1 cellular context compared by ENCODE assay signal in the genomic region with DNA sequence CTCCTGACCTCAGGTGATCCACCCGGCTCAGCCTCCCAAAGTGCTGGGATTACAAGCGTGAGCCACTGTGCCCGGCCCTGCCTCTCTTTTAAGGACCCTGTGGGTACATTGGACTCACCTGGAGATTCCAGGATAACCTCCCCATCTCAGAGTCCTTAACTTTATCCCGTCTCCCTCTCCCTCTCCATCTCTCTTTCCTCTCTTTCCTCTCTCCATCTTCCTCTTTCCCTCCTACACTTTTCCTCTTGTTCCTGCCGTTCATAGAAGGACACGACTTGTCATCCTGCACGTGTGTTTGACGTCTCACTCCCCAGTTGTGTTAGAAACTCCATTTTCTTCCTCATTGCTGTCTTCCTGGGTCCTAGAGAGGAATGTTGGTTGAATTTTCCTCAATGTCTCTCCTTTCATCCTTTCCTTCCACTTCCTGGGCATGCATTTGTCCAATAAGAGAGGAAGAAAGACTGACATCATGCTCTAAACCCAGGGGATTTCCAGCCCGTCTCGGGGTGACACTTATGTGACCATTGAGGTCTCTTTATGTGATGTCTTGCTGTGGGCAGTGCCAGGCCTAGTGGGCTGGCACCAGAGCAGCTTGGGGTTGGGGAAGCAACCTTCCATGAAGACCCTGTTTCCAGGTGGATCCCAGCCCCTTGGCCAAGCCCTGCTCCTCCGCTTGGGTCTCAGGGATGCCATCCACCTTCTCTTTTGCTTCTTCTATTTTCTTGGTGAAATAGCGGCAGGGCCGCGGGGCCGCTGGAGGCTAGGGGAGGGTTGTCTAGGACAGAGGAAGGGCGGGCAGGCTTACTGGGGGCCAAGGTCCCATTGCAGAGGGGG.
TF ChIP-seq lines count a peak whose summit lies in the region.

No MANE protein-coding gene starts in this region.

TF ChIP-seq in K562, 482 proteins besides CTCF, POLR2A, EP300 and RAD21:
- no peak for TF ChIP-seq TARDBP (IDR thresholded peaks at IDR 0.05)
- TF ChIP-seq ZNF699 (CRISPR knock-in tag; IDR thresholded peaks at IDR 0.05; ENCODE audit: insufficient replicate concordance) = no peak
- TF ChIP-seq, protein P1, sequence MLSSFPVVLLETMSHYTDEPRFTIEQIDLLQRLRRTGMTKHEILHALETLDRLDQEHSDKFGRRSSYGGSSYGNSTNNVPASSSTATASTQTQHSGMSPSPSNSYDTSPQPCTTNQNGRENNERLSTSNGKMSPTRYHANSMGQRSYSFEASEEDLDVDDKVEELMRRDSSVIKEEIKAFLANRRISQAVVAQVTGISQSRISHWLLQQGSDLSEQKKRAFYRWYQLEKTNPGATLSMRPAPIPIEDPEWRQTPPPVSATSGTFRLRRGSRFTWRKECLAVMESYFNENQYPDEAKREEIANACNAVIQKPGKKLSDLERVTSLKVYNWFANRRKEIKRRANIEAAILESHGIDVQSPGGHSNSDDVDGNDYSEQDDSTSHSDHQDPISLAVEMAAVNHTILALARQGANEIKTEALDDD (IDR thresholded peaks at IDR 0.05) = no peak
- peak; percentile 41 for TF ChIP-seq CEBPB (tag; IDR thresholded peaks at IDR 0.05)
- TF ChIP-seq ZNF785 (CRISPR knock-in tag; IDR thresholded peaks at IDR 0.05) = no peak
- no peak for TF ChIP-seq ZNF830 (CRISPR knock-in tag; IDR thresholded peaks at IDR 0.05)
- TF ChIP-seq CEBPG (CRISPR knock-in tag; IDR thresholded peaks at IDR 0.05) = no peak
- 0 out of 4 replicates have a peak, but pooled peaks of 1 of the 2 experiments have one; percentile 7 for TF ChIP-seq CEBPG (tag; conservative IDR thresholded peaks at IDR 0.05 in 1 of 2, IDR thresholded peaks at IDR 0.05 in 1 of 2)
- TF ChIP-seq NR1H2 (CRISPR knock-in tag; IDR thresholded peaks at IDR 0.05) = no peak
- TF ChIP-seq ZNF23 (CRISPR knock-in tag; IDR thresholded peaks at IDR 0.05) = no peak
- no peak for TF ChIP-seq ELK1 (CRISPR knock-in tag; IDR thresholded peaks at IDR 0.05)
